1 cellular context compared by ENCODE assay signal in the genomic region with DNA sequence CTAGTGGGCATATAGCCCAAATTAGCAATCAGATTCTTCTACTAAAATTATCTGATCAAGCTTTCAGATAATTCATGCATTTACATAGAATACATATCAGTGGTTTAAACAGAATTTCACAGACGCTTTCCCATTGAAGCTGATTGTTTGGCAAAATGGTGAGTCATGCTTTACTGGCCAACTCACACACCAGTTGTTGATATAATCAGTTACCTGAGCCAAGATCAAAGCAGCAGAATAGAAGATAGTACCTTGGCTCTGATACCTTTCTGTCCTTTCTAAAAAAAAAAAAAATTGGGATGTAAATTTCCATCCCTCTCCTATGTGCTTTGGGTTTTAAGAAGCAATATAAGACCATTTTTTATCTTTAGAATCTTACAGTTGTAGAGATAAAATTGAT.
A peak's percentile ranks its signal among the peaks of the same experiment; 100 is the strongest.
TF ChIP-seq lines count a peak whose summit lies in the region.

No MANE protein-coding gene starts in this region.

TF ChIP-seq in HepG2, 621 proteins besides CTCF, POLR2A, EP300 and RAD21 (continued from another document and continues in another):
- TF ChIP-seq RNF219 (CRISPR knock-in tag; IDR thresholded peaks at IDR 0.05) (no peak), ZNF292 (CRISPR knock-in tag; IDR thresholded peaks at IDR 0.05; ENCODE audit: borderline replicate concordance, low read depth) (no peak), NCOA2 (CRISPR knock-in tag; IDR thresholded peaks at IDR 0.05) (peak; percentile 55), PCBP1 (IDR thresholded peaks at IDR 0.05; ENCODE audit: borderline replicate concordance, low read depth, low read length) (no peak), CC2D1A (CRISPR knock-in tag; IDR thresholded peaks at IDR 0.05) (no peak), HNF4A (CRISPR knock-in tag; IDR thresholded peaks at IDR 0.05) (peak; percentile 26; the same call in 1 of the 2 replicates), TP53 (CRISPR knock-in tag; conservative IDR thresholded peaks at IDR 0.05) (no peak), RARA (CRISPR knock-in tag; IDR thresholded peaks at IDR 0.05) (0 out of 2 replicates have a peak, but pooled peaks have one; percentile 21), ZNF564 (CRISPR knock-in tag; IDR thresholded peaks at IDR 0.05) (no peak), ATF3 (CRISPR knock-in tag; IDR thresholded peaks at IDR 0.05) (peak; percentile 93), ZNF644 (CRISPR knock-in tag; IDR thresholded peaks at IDR 0.05; ENCODE audit: low read depth) (peak; percentile 93), POGZ (CRISPR knock-in tag; IDR thresholded peaks at IDR 0.05) (peak; percentile 64), FOXA1 (IDR thresholded peaks at IDR 0.05) (no peak), FOXA1 (CRISPR knock-in tag; IDR thresholded peaks at IDR 0.05) (peak; percentile 79), EHMT2 (IDR thresholded peaks at IDR 0.05; ENCODE audit: borderline replicate concordance, low read depth, low read length) (0 out of 2 replicates have a peak, but pooled peaks have one; percentile 72), CAMTA2 (CRISPR knock-in tag; IDR thresholded peaks at IDR 0.05; ENCODE audit: borderline replicate concordance) (no peak), MIXL1 (CRISPR knock-in tag; IDR thresholded peaks at IDR 0.05) (peak; percentile 51; the same call in 1 of the 2 replicates), ZZZ3 (CRISPR knock-in tag; IDR thresholded peaks at IDR 0.05; ENCODE audit: borderline replicate concordance) (no peak), ZNF740 (CRISPR knock-in tag; IDR thresholded peaks at IDR 0.05) (no peak), ZNF280D (CRISPR knock-in tag; IDR thresholded peaks at IDR 0.05) (no peak), ZNF792 (CRISPR knock-in tag; IDR thresholded peaks at IDR 0.05) (peak; percentile 91; the same call in 1 of the 2 replicates), SOX5 (CRISPR knock-in tag; IDR thresholded peaks at IDR 0.05; ENCODE audit: borderline replicate concordance) (peak; percentile 86), CHD4 (IDR thresholded peaks at IDR 0.05; ENCODE audit: borderline replicate concordance, low read length) (0 out of 2 replicates have a peak, but pooled peaks have one; percentile 17), SPEN (CRISPR knock-in tag; IDR thresholded peaks at IDR 0.05; ENCODE audit: low read depth) (no peak), SCMH1 (CRISPR knock-in tag; IDR thresholded peaks at IDR 0.05; ENCODE audit: borderline replicate concordance) (no peak), MAFF (IDR thresholded peaks at IDR 0.05; ENCODE audit: low read depth, low read length) (peak; percentile 27; the same call in 1 of the 2 replicates), ZNF503 (CRISPR knock-in tag; IDR thresholded peaks at IDR 0.05) (0 out of 2 replicates have a peak, but pooled peaks have one; percentile 36), ZNF616 (CRISPR knock-in tag; IDR thresholded peaks at IDR 0.05; ENCODE audit: low read depth) (no peak), HDAC2 (CRISPR knock-in tag; IDR thresholded peaks at IDR 0.05) (peak; percentile 39; the same call in 1 of the 2 replicates), TBX2 (CRISPR knock-in tag; IDR thresholded peaks at IDR 0.05; ENCODE audit: borderline replicate concordance) (peak; percentile 57; the same call in 1 of the 2 replicates), ZNF816 (CRISPR knock-in tag; IDR thresholded peaks at IDR 0.05; ENCODE audit: borderline replicate concordance) (0 out of 2 replicates have a peak, but pooled peaks have one; percentile 16), ZNF704 (CRISPR knock-in tag; IDR thresholded peaks at IDR 0.05; ENCODE audit: borderline replicate concordance) (no peak), SIX1 (CRISPR knock-in tag; IDR thresholded peaks at IDR 0.05; ENCODE audit: borderline replicate concordance) (peak; percentile 94), ZNF337 (CRISPR knock-in tag; IDR thresholded peaks at IDR 0.05; ENCODE audit: borderline replicate concordance, low read depth) (no peak), MED1 (CRISPR knock-in tag; IDR thresholded peaks at IDR 0.05) (peak; percentile 60; the same call in 1 of the 2 replicates), ZNF367 (CRISPR knock-in tag; IDR thresholded peaks at IDR 0.05; ENCODE audit: borderline replicate concordance) (no peak), TCF7 (IDR thresholded peaks at IDR 0.05; ENCODE audit: low read depth) (peak; percentile 94), NAIF1 (CRISPR knock-in tag; IDR thresholded peaks at IDR 0.05; ENCODE audit: borderline replicate concordance) (no peak)
- TF ChIP-seq, protein P1, sequence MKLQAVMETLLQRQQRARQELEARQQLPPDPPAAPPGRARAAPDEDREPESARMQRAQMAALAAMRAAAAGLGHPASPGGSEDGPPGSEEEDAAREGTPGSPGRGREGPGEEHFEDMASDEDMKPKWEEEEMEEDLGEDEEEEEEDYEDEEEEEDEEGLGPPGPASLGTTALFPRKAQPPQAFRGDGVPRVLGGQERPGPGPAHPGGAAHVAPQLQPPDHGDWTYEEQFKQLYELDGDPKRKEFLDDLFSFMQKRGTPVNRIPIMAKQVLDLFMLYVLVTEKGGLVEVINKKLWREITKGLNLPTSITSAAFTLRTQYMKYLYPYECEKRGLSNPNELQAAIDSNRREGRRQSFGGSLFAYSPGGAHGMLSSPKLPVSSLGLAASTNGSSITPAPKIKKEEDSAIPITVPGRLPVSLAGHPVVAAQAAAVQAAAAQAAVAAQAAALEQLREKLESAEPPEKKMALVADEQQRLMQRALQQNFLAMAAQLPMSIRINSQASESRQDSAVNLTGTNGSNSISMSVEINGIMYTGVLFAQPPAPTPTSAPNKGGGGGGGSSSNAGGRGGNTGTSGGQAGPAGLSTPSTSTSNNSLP (IDR thresholded peaks at IDR 0.05; ENCODE audit: low read depth, low read length), result peak; percentile 90
- TF ChIP-seq, protein P2, sequence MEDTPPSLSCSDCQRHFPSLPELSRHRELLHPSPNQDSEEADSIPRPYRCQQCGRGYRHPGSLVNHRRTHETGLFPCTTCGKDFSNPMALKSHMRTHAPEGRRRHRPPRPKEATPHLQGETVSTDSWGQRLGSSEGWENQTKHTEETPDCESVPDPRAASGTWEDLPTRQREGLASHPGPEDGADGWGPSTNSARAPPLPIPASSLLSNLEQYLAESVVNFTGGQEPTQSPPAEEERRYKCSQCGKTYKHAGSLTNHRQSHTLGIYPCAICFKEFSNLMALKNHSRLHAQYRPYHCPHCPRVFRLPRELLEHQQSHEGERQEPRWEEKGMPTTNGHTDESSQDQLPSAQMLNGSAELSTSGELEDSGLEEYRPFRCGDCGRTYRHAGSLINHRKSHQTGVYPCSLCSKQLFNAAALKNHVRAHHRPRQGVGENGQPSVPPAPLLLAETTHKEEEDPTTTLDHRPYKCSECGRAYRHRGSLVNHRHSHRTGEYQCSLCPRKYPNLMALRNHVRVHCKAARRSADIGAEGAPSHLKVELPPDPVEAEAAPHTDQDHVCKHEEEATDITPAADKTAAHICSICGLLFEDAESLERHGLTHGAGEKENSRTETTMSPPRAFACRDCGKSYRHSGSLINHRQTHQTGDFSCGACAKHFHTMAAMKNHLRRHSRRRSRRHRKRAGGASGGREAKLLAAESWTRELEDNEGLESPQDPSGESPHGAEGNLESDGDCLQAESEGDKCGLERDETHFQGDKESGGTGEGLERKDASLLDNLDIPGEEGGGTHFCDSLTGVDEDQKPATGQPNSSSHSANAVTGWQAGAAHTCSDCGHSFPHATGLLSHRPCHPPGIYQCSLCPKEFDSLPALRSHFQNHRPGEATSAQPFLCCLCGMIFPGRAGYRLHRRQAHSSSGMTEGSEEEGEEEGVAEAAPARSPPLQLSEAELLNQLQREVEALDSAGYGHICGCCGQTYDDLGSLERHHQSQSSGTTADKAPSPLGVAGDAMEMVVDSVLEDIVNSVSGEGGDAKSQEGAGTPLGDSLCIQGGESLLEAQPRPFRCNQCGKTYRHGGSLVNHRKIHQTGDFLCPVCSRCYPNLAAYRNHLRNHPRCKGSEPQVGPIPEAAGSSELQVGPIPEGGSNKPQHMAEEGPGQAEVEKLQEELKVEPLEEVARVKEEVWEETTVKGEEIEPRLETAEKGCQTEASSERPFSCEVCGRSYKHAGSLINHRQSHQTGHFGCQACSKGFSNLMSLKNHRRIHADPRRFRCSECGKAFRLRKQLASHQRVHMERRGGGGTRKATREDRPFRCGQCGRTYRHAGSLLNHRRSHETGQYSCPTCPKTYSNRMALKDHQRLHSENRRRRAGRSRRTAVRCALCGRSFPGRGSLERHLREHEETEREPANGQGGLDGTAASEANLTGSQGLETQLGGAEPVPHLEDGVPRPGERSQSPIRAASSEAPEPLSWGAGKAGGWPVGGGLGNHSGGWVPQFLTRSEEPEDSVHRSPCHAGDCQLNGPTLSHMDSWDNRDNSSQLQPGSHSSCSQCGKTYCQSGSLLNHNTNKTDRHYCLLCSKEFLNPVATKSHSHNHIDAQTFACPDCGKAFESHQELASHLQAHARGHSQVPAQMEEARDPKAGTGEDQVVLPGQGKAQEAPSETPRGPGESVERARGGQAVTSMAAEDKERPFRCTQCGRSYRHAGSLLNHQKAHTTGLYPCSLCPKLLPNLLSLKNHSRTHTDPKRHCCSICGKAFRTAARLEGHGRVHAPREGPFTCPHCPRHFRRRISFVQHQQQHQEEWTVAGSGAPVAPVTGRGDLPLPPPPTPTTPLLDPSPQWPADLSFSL (CRISPR knock-in tag; IDR thresholded peaks at IDR 0.05), result no peak
